Comparison of ENCODE assay signal across 1 cellular context in the genomic region with DNA sequence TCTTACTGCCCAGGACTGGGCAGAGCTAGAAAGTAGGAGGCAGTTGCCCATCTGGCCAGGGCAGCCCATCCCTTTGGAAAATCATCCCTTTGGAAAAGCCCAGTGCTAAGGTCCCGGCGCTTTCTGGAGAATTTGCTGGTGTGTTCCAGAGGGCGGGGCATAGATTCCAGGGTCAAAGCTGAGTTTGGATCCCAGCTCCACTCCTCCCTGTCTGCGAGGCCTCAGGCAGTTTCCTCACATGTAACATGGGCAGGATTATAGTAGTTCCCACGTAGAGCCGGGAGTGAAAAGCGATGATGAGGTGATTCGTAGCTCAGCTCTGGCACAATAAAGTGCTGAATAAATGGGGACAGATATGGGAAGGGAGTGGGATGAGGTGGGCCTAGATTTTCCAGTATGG.
TF ChIP-seq lines count a peak whose summit lies in the region.

No MANE protein-coding gene starts in this region.

TF ChIP-seq in HepG2, 621 proteins besides CTCF, POLR2A, EP300 and RAD21:
- TF ChIP-seq YY1 (IDR thresholded peaks at IDR 0.05; ENCODE audit: insufficient read depth, insufficient replicate concordance, low read depth, low read length) (no peak), ZNF674 (CRISPR knock-in tag; IDR thresholded peaks at IDR 0.05; ENCODE audit: low read depth) (no peak), SMC3 (IDR thresholded peaks at IDR 0.05; ENCODE audit: low read length) (no peak), NCOA1 (CRISPR knock-in tag; IDR thresholded peaks at IDR 0.05) (no peak), SMARCE1 (IDR thresholded peaks at IDR 0.05; ENCODE audit: borderline replicate concordance) (no peak)
- TF ChIP-seq, protein P1, sequence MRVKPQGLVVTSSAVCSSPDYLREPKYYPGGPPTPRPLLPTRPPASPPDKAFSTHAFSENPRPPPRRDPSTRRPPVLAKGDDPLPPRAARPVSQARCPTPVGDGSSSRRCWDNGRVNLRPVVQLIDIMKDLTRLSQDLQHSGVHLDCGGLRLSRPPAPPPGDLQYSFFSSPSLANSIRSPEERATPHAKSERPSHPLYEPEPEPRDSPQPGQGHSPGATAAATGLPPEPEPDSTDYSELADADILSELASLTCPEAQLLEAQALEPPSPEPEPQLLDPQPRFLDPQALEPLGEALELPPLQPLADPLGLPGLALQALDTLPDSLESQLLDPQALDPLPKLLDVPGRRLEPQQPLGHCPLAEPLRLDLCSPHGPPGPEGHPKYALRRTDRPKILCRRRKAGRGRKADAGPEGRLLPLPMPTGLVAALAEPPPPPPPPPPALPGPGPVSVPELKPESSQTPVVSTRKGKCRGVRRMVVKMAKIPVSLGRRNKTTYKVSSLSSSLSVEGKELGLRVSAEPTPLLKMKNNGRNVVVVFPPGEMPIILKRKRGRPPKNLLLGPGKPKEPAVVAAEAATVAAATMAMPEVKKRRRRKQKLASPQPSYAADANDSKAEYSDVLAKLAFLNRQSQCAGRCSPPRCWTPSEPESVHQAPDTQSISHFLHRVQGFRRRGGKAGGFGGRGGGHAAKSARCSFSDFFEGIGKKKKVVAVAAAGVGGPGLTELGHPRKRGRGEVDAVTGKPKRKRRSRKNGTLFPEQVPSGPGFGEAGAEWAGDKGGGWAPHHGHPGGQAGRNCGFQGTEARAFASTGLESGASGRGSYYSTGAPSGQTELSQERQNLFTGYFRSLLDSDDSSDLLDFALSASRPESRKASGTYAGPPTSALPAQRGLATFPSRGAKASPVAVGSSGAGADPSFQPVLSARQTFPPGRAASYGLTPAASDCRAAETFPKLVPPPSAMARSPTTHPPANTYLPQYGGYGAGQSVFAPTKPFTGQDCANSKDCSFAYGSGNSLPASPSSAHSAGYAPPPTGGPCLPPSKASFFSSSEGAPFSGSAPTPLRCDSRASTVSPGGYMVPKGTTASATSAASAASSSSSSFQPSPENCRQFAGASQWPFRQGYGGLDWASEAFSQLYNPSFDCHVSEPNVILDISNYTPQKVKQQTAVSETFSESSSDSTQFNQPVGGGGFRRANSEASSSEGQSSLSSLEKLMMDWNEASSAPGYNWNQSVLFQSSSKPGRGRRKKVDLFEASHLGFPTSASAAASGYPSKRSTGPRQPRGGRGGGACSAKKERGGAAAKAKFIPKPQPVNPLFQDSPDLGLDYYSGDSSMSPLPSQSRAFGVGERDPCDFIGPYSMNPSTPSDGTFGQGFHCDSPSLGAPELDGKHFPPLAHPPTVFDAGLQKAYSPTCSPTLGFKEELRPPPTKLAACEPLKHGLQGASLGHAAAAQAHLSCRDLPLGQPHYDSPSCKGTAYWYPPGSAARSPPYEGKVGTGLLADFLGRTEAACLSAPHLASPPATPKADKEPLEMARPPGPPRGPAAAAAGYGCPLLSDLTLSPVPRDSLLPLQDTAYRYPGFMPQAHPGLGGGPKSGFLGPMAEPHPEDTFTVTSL (CRISPR knock-in tag; IDR thresholded peaks at IDR 0.05; ENCODE audit: borderline replicate concordance): no peak
